ENCODE assay signal across 8 cellular contexts in genomic region chr6:52284460-52285173, GRCh38. TPM values are rescaled to one million over a fixed set of nuclear protein-coding genes. Genes with fewer than 3 reads are reported as not detected.
A peak's percentile ranks its signal among the peaks of the same experiment; 100 is the strongest.
DNase-seq lines count a peak whose midpoint lies in the region; ATAC-seq and TF ChIP-seq lines count a peak whose summit lies in the region.

MCM3 (minus strand) TSS chr6:52284742; CDS start chr6:52284674, 68 bp downstream.

- intact Hi-C loops in aorta (cut with DNase I), result loop anchor here (2.0 to 10.0 kb wide), 5 partner anchors 78 to 380 kb away; partner anchors contain the start of gene PAQR8 (in 1 of the 2)

- H3K4me3 ChIP-seq in astrocyte of the cerebellum (ENCODE audit: low read depth, low read length) (peak within 1 kb of the TSS; percentile 69), rectal smooth muscle tissue (ENCODE audit: low read length) (peak within 1 kb of the TSS; percentile 91), aorta (ENCODE audit: low read length in 2 of 2) (peak within 1 kb of the TSS; percentile 59 to 63)

- WGBS in aorta, 2 donors, result 0% methylated on average over 44 to 52 of the region's 52 CpGs

- H3K4me1 ChIP-seq in rectal smooth muscle tissue (ENCODE audit: control insufficient read depth, insufficient read depth, low read length), result peaks cover 6% of the 10 kb centered on the region
- H3K4me1 ChIP-seq in aorta (ENCODE audit: control insufficient read depth in 1 of 2, insufficient read depth in 2 of 2, low read length in 2 of 2), result peaks cover 2 to 4% of the 10 kb centered on the region in 2 donors

- no peaks in the 10 kb centered on the region for H3K27me3 Mint-ChIP-seq in T-helper 2 cell treated with Interferon-gamma antibody and Interleukin-4, amounts not matched to agents 5 μg/mL and 100 μg/mL, for 36 hours (ENCODE audit: low read depth)

- no peaks in the 10 kb centered on the region for H3K27me3 ChIP-seq in rectal smooth muscle tissue (ENCODE audit: control insufficient read depth, insufficient read depth, low read length)
- H3K27me3 ChIP-seq in aorta (ENCODE audit: control insufficient read depth in 1 of 2, insufficient read depth in 2 of 2, low read length in 1 of 2), result no peaks in the 10 kb centered on the region

- no peaks in the 10 kb centered on the region for H3K9me3 Mint-ChIP-seq in T-helper 2 cell treated with Interferon-gamma antibody and Interleukin-4, amounts not matched to agents 5 μg/mL and 100 μg/mL, for 36 hours

- peak within 1 kb of the TSS; percentile 63 for H3K27ac ChIP-seq in rectal smooth muscle tissue (ENCODE audit: low read depth, low read length)
- H3K27ac ChIP-seq in aorta (ENCODE audit: low read depth in 1 of 2, low read length in 2 of 2), result peak within 1 kb of the TSS in 1 of 2 donors; percentile 5

- H3K36me3 ChIP-seq in rectal smooth muscle tissue (ENCODE audit: control insufficient read depth, insufficient read depth, low read length) (peaks cover 6% of the 10 kb centered on the region), aorta (ENCODE audit: control insufficient read depth in 1 of 2, insufficient read depth in 2 of 2, low read length in 1 of 2) (peaks cover 2 to 3% of the 10 kb centered on the region in 2 donors)

- peak within 1 kb of the TSS; percentile 8 for H3K9ac ChIP-seq in rectal smooth muscle tissue (ENCODE audit: low read length)

- H3K9me3 ChIP-seq in aorta (ENCODE audit: control insufficient read depth, low read length), result no peaks in the 10 kb centered on the region

- H3K4me3 Mint-ChIP-seq in T-helper 2 cell treated with Interferon-gamma antibody and Interleukin-4, amounts not matched to agents 5 μg/mL and 100 μg/mL, for 36 hours, result no peak within 1 kb of the TSS

- peak; percentile 99 for DNase-seq in NCI-H1930 (lab: John Stamatoyannopoulos, UW)
- DNase-seq in T-helper 2 cell treated with Interferon-gamma antibody and Interleukin-4, amounts not matched to agents 5 μg/mL and 100 μg/mL, for 36 hours (ENCODE audit: low spot score), result peak; percentile 98
- peak; percentile 98 for DNase-seq in astrocyte of the cerebellum (ENCODE audit: low read depth)
- DNase-seq in hepatic stellate cell (ENCODE audit: low spot score), result peak; percentile 96
- peak; percentile 97 to 98 for DNase-seq in aorta

- peaks cover 40% of the 10 kb centered on the region for H3K4me1 Mint-ChIP-seq in T-helper 2 cell treated with Interferon-gamma antibody and Interleukin-4, amounts not matched to agents 5 μg/mL and 100 μg/mL, for 36 hours (ENCODE audit: low read depth)

- TF ChIP-seq CTCF in astrocyte of the cerebellum (IDR thresholded peaks at IDR 0.05; ENCODE audit: low read depth, low read length, missing control alignments), result no peak

- peak; percentile 97 for ATAC-seq in GM18502 (IDR thresholded peaks at IDR 0.05; ENCODE audit: poor library complexity, unreplicated experiment)
- peak; percentile 96 for ATAC-seq in HG02970 (IDR thresholded peaks at IDR 0.05; ENCODE audit: low FRiP score, unreplicated experiment)
- peak; percentile 100 for ATAC-seq in aorta (ENCODE audit: low FRiP score)

- in situ Hi-C loops in astrocyte of the cerebellum (cut with HindIII; ENCODE audit: low sequenced_read_pairs), result no loop called here

- peaks cover 38% of the 10 kb centered on the region for H3K36me3 Mint-ChIP-seq in T-helper 2 cell treated with Interferon-gamma antibody and Interleukin-4, amounts not matched to agents 5 μg/mL and 100 μg/mL, for 36 hours (ENCODE audit: low read depth)

- peak within 1 kb of the TSS; percentile 45 for H3K27ac Mint-ChIP-seq in T-helper 2 cell treated with Interferon-gamma antibody and Interleukin-4, amounts not matched to agents 5 μg/mL and 100 μg/mL, for 36 hours

RNA-seq across cellular contexts. Expression of gene MCM3, which starts in this region (rescaled TPM):
- 10 to 100 TPM; 24.5 to 30.5 TPM for total RNA-seq in aorta
- 10 to 100 TPM; 11.6 to 21.6 TPM for polyA plus RNA-seq in aorta
